ENCODE assay signal across 21 cellular contexts in genomic region chr2:9105601-9106337, GRCh38.
DNase-seq lines count a peak whose midpoint lies in the region; ATAC-seq and TF ChIP-seq lines count a peak whose summit lies in the region.
"Had no signal": no experiment of that assay in that cellular context is flagged by ENCODE, and none has a peak within 500 bp of the region (broad histone marks: within the 10 kb centered on the region; RNA-seq: fewer than 3 reads in every experiment).

No MANE protein-coding gene starts in this region.

- peaks cover 41% of the 10 kb centered on the region for H3K27me3 Mint-ChIP-seq in nephron (ENCODE audit: low read depth)

- ATAC-seq in SK-N-SH treated with all-trans-retinoic acid at 6 μM for 48 hours: no peak
- ATAC-seq: HepG2 had no signal

- no peak overlapping the region for H3K9ac ChIP-seq in SK-N-SH

- H3K27ac Mint-ChIP-seq in nephron: peak overlapping the region in 2 of 3 experiments; percentile 27 to 69
- H3K27ac Mint-ChIP-seq: CD8-positive, alpha-beta memory T cell; HFFc6 had no signal

- intact Hi-C loops in PC-9 (cut with micrococcal nuclease; ENCODE audit: unreplicated experiment): no loop called here

- H3K9me2 ChIP-seq in SK-N-SH (no peaks in the 10 kb centered on the region), PC-9 (ENCODE audit: insufficient read depth) (no peaks in the 10 kb centered on the region)

- no peaks in the 10 kb centered on the region for H3K9me3 ChIP-seq in SK-N-SH
- no peaks in the 10 kb centered on the region for H3K9me3 ChIP-seq in PC-9 (ENCODE audit: insufficient read depth, low read depth)

- peaks cover 5 to 23% of the 10 kb centered on the region in 2 experiments; a peak in 3 of 4 replicates for H3K4me1 ChIP-seq in SK-N-SH (ENCODE audit: control insufficient read depth in 1 of 2, insufficient read depth in 2 of 2, low read depth in 1 of 2, low read length in 1 of 2)
- peaks cover 78% of the 10 kb centered on the region for H3K4me1 ChIP-seq in PC-9 (replicated peaks; ENCODE audit: insufficient read depth)

- 90% methylated on average over 21 of the region's 21 CpGs for WGBS in SK-N-SH (ENCODE audit: low lambda C conversion rate)

- no peak for TF ChIP-seq CTCF in SK-N-SH (IDR thresholded peaks at IDR 0.05)
- no peak for TF ChIP-seq CTCF in PC-9 (conservative IDR thresholded peaks at IDR 0.05)
- no peak for TF ChIP-seq CTCF in nephron (IDR thresholded peaks at IDR 0.05; ENCODE audit: unreplicated experiment in 3 of 3)

- H3K27me3 ChIP-seq in SK-N-SH (ENCODE audit: insufficient read depth) (no peaks in the 10 kb centered on the region), PC-9 (ENCODE audit: insufficient read depth, low read depth) (no peaks in the 10 kb centered on the region)

- BruUV-seq in PC-9 (replicated peaks; lab: Mats Ljungman, UMichigan): no TSS peak

- no peaks in the 10 kb centered on the region for H3K9me3 Mint-ChIP-seq in nephron
- H3K9me3 Mint-ChIP-seq: CD8-positive, alpha-beta memory T cell; HFFc6 had no signal

- peak; percentile 34 for DNase-seq in SK-N-SH
- DNase-seq in PC-9: no peak
- DNase-seq in dermis blood vessel endothelial cell: peak; percentile 37
- no peak for DNase-seq in activated gamma-delta T cell treated with Interleukin-2 at 50 U/mL for 16 hours
- DNase-seq in activated naive CD4-positive, alpha-beta T cell treated with anti-CD3 and anti-CD28 coated beads, Interleukin-2, amount 50 U/mL, for 16 hours: no peak
- no peak for DNase-seq in NCI-H146 treated with DMSO at 0.1 percent for 48 hours (lab: John Stamatoyannopoulos, UW; ENCODE audit: unreplicated experiment)
- DNase-seq: 8988T; AML-193; Calu3; CD8-positive, alpha-beta memory T cell; H7; HFFc6; KBM-7; NCI-H226; NCI-H510A treated with DMSO at 0.1 percent for 48 hours; RPMI8226; SHP77 treated with DMSO at 0.1 percent for 48 hours had no signal

- TF ChIP-seq EP300 in SK-N-SH (IDR thresholded peaks at IDR 0.05; ENCODE audit: borderline replicate concordance in 1 of 2, low read depth in 1 of 2, low read length in 1 of 2): no peak

- H3K36me3 ChIP-seq in SK-N-SH (replicated peaks in 1 of 2; ENCODE audit: control insufficient read depth in 1 of 2, insufficient read depth in 2 of 2, low read length in 1 of 2): no peaks in the 10 kb centered on the region
- H3K36me3 ChIP-seq in PC-9 (ENCODE audit: low read depth): no peaks in the 10 kb centered on the region

- CTCF ChIA-PET in SK-N-SH (lab: Yijun Ruan, JAX) (interaction anchor here (1.0 to 1.6 kb wide), 4 partner anchors 10 to 221 kb away, joined by 3 to 5 read pairs (median 4); no protein-coding TSS in a partner anchor), PC-9 (lab: Charles Lee) (no interaction called here)

- H3K4me3 ChIP-seq in SK-N-SH (ENCODE audit: low read depth in 2 of 2, low read length in 1 of 2) (no peak overlapping the region), PC-9 (no peak overlapping the region)

- no peak overlapping the region for H3K4me3 Mint-ChIP-seq in nephron
- H3K4me3 Mint-ChIP-seq: CD8-positive, alpha-beta memory T cell; HFFc6 had no signal

- POLR2A ChIA-PET in SK-N-SH (lab: Yijun Ruan, JAX) (no interaction called here), PC-9 (lab: Charles Lee; ENCODE audit: unreplicated experiment) (interaction anchor here (0.7 kb wide), 1 partner anchor 190 kb away, joined by 3 read pairs; no protein-coding TSS in a partner anchor)

- H2AFZ ChIP-seq in SK-N-SH (ENCODE audit: low read depth) (no peak overlapping the region), PC-9 (no peak overlapping the region)

- no peaks in the 10 kb centered on the region for H3K36me3 Mint-ChIP-seq in nephron (ENCODE audit: low read depth)
- H3K36me3 Mint-ChIP-seq: CD8-positive, alpha-beta memory T cell had no signal

- no peaks in the 10 kb centered on the region for H3F3A ChIP-seq in SK-N-SH (replicated peaks; ENCODE audit: insufficient read depth)
- peaks cover 56% of the 10 kb centered on the region for H3F3A ChIP-seq in PC-9 (ENCODE audit: insufficient read depth, low read depth)

- H3K4me2 ChIP-seq in SK-N-SH (no peak overlapping the region), PC-9 (peak overlapping the region; percentile 92)

- no peak for TF ChIP-seq RAD21 in SK-N-SH (IDR thresholded peaks at IDR 0.05; ENCODE audit: low read length)

- H3K79me2 ChIP-seq in SK-N-SH (ENCODE audit: insufficient read depth) (no peaks in the 10 kb centered on the region), PC-9 (ENCODE audit: low read depth) (no peaks in the 10 kb centered on the region)

- H3K27ac ChIP-seq in SK-N-SH (ENCODE audit: low read depth in 2 of 2, low read length in 1 of 2): no peak overlapping the region
- H3K27ac ChIP-seq in PC-9: peak overlapping the region; percentile 98
- H3K27ac ChIP-seq: C4-2B had no signal

- no peaks in the 10 kb centered on the region for H4K20me1 ChIP-seq in SK-N-SH (ENCODE audit: insufficient read depth)
- no peaks in the 10 kb centered on the region for H4K20me1 ChIP-seq in PC-9 (ENCODE audit: insufficient read depth)

- H3K4me1 Mint-ChIP-seq in nephron: peaks cover 44% of the 10 kb centered on the region
- H3K4me1 Mint-ChIP-seq: CD8-positive, alpha-beta memory T cell had no signal

TF ChIP-seq in SK-N-SH, 30 proteins besides CTCF, POLR2A, EP300 and RAD21 (continues in another document):
- TF ChIP-seq NFIC (IDR thresholded peaks at IDR 0.05; ENCODE audit: borderline replicate concordance) (no peak), FOXM1 (IDR thresholded peaks at IDR 0.05; ENCODE audit: low read depth) (no peak), EZH2phosphoT487 (IDR thresholded peaks at IDR 0.05; ENCODE audit: borderline replicate concordance, low read depth) (no peak), USF2 (IDR thresholded peaks at IDR 0.05; ENCODE audit: borderline replicate concordance, low read depth, low read length) (no peak), MEF2A (IDR thresholded peaks at IDR 0.05; ENCODE audit: borderline replicate concordance, low read depth) (no peak)
- TF ChIP-seq, protein P1, sequence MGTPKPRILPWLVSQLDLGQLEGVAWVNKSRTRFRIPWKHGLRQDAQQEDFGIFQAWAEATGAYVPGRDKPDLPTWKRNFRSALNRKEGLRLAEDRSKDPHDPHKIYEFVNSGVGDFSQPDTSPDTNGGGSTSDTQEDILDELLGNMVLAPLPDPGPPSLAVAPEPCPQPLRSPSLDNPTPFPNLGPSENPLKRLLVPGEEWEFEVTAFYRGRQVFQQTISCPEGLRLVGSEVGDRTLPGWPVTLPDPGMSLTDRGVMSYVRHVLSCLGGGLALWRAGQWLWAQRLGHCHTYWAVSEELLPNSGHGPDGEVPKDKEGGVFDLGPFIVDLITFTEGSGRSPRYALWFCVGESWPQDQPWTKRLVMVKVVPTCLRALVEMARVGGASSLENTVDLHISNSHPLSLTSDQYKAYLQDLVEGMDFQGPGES (IDR thresholded peaks at IDR 0.05; ENCODE audit: low read depth, low read length): no peak

TF ChIP-seq in SK-N-SH treated with all-trans-retinoic acid at 6 μM for 48 hours, 23 proteins besides CTCF, POLR2A, EP300 and RAD21 (continues in another document):
- TF ChIP-seq ZNF70 (CRISPR knock-in tag; IDR thresholded peaks at IDR 0.05) (no peak), ZNF565 (CRISPR knock-in tag; conservative IDR thresholded peaks at IDR 0.05; ENCODE audit: low read depth) (no peak), RARB (CRISPR knock-in tag; IDR thresholded peaks at IDR 0.05) (no peak), GLIS3 (CRISPR knock-in tag; IDR thresholded peaks at IDR 0.05) (no peak), ARNTL (CRISPR knock-in tag; IDR thresholded peaks at IDR 0.05; ENCODE audit: borderline replicate concordance, low read depth) (no peak), ZFP3 (CRISPR knock-in tag; IDR thresholded peaks at IDR 0.05) (no peak)
- TF ChIP-seq, protein P2, sequence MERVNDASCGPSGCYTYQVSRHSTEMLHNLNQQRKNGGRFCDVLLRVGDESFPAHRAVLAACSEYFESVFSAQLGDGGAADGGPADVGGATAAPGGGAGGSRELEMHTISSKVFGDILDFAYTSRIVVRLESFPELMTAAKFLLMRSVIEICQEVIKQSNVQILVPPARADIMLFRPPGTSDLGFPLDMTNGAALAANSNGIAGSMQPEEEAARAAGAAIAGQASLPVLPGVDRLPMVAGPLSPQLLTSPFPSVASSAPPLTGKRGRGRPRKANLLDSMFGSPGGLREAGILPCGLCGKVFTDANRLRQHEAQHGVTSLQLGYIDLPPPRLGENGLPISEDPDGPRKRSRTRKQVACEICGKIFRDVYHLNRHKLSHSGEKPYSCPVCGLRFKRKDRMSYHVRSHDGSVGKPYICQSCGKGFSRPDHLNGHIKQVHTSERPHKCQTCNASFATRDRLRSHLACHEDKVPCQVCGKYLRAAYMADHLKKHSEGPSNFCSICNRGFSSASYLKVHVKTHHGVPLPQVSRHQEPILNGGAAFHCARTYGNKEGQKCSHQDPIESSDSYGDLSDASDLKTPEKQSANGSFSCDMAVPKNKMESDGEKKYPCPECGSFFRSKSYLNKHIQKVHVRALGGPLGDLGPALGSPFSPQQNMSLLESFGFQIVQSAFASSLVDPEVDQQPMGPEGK (CRISPR knock-in tag; IDR thresholded peaks at IDR 0.05; ENCODE audit: borderline replicate concordance): no peak
- TF ChIP-seq, protein P3, sequence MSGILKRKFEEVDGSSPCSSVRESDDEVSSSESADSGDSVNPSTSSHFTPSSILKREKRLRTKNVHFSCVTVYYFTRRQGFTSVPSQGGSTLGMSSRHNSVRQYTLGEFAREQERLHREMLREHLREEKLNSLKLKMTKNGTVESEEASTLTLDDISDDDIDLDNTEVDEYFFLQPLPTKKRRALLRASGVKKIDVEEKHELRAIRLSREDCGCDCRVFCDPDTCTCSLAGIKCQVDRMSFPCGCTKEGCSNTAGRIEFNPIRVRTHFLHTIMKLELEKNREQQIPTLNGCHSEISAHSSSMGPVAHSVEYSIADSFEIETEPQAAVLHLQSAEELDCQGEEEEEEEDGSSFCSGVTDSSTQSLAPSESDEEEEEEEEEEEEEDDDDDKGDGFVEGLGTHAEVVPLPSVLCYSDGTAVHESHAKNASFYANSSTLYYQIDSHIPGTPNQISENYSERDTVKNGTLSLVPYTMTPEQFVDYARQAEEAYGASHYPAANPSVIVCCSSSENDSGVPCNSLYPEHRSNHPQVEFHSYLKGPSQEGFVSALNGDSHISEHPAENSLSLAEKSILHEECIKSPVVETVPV (CRISPR knock-in tag; IDR thresholded peaks at IDR 0.05): no peak

Comparison
In these comparisons a context has a peak if more than half of its experiments do, and no peak if none do; other contexts are left out.
1. DNase-seq: peak in SK-N-SH (single experiment) and dermis blood vessel endothelial cell (single experiment); none in PC-9 (0 of 2), activated gamma-delta T cell treated with Interleukin-2 at 50 U/mL for 16 hours (single experiment), activated naive CD4-positive, alpha-beta T cell treated with anti-CD3 and anti-CD28 coated beads, Interleukin-2, amount 50 U/mL, for 16 hours (single experiment) and NCI-H146 treated with DMSO at 0.1 percent for 48 hours (single experiment).